8 cellular contexts compared by ENCODE assay signal in the genomic region with DNA sequence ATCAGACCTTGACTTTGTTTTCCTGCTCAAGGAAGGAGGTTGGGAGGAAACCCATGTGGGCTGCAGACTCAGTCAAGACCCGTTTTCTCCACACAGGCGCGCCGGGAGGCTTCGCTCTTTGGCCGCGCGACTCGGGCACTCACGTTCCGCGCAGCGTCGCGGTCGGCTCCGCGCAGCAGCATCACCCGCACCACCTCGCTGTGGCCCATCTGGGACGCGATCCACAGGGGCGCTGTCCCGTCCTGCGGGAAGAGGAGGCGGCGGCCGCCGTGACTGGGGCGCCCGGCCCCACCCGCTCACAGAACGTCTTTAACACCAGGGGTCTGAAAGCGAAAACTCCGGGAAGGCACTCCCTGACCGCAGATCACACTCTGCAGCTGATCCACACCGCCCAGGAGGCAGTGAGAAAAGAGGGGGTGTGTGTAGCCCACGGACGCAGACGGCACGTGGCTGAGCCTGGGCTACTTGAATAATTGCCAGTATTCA. TPM values are rescaled to one million over a fixed set of nuclear protein-coding genes. Genes with fewer than 3 reads are reported as not detected.
DNase-seq lines count a peak whose midpoint lies in the region; TF ChIP-seq lines count a peak whose summit lies in the region.

No MANE protein-coding gene starts in this region.

- H2BK15ac ChIP-seq in mesendoderm (replicated peaks; ENCODE audit: low read depth) = no peak overlapping the region

- H3K4me2 ChIP-seq in mesendoderm (ENCODE audit: low read length) = peak overlapping the region; percentile 13

- no peak overlapping the region for H2BK5ac ChIP-seq in mesendoderm (ENCODE audit: low read length)

- H3K9me3 ChIP-seq in HUES6 (ENCODE audit: control insufficient read depth, insufficient read depth, low read depth, low read length) = no peaks in the 10 kb centered on the region
- H3K9me3 ChIP-seq in colonic mucosa = no peaks in the 10 kb centered on the region

- H2AK5ac ChIP-seq in mesendoderm (ENCODE audit: low read length) = no peak overlapping the region

- H3K4ac ChIP-seq in mesendoderm (ENCODE audit: low read depth, low read length) = no peak overlapping the region

- H2BK120ac ChIP-seq in mesendoderm (ENCODE audit: low read depth, low read length) = no peak overlapping the region

- H3K27ac ChIP-seq in HUES6 (ENCODE audit: low read depth, low read length) (no peak overlapping the region), colonic mucosa (no peak overlapping the region), mesendoderm (ENCODE audit: low read depth, low read length) (no peak overlapping the region), urinary bladder (ENCODE audit: low read depth) (no peak overlapping the region)

- no peak overlapping the region for H4K8ac ChIP-seq in mesendoderm (ENCODE audit: low read depth, low read length)

- no peaks in the 10 kb centered on the region for H3K79me1 ChIP-seq in mesendoderm (ENCODE audit: low read length)

- H3K4me1 ChIP-seq in HUES6 (ENCODE audit: control insufficient read depth, insufficient read depth, low read length) = peaks cover 4% of the 10 kb centered on the region
- H3K4me1 ChIP-seq in colonic mucosa = peaks cover 11% of the 10 kb centered on the region
- no peaks in the 10 kb centered on the region for H3K4me1 ChIP-seq in mesendoderm (ENCODE audit: control insufficient read depth, low read depth, low read length)
- no peaks in the 10 kb centered on the region for H3K4me1 ChIP-seq in urinary bladder (ENCODE audit: insufficient read depth)

- H3K79me2 ChIP-seq in mesendoderm (ENCODE audit: control insufficient read depth, insufficient read depth, low read length) = no peaks in the 10 kb centered on the region

- H3K36me3 ChIP-seq in HUES6 (ENCODE audit: control insufficient read depth, insufficient read depth, low read length) (no peaks in the 10 kb centered on the region), colonic mucosa (no peaks in the 10 kb centered on the region), mesendoderm (ENCODE audit: control insufficient read depth, insufficient read depth, low read length) (no peaks in the 10 kb centered on the region), urinary bladder (ENCODE audit: insufficient read depth) (no peaks in the 10 kb centered on the region)

- no CpG with 5 or more reads among the region's 41 CpGs for WGBS in mesendoderm (ENCODE audit: extremely low coverage, insufficient coverage, low lambda C conversion rate)
- WGBS in urinary bladder = 3% methylated on average over 41 of the region's 41 CpGs

- peak overlapping the region; percentile 1 for H3K9ac ChIP-seq in HUES6 (ENCODE audit: low read length)
- peak overlapping the region in 1 of 2 donors; percentile 41 for H3K9ac ChIP-seq in colonic mucosa (ENCODE audit: low read depth in 2 of 2, low read length in 2 of 2)
- peak overlapping the region; percentile 60 for H3K9ac ChIP-seq in mesendoderm (ENCODE audit: low read length)

- H3K56ac ChIP-seq in mesendoderm (ENCODE audit: low read length) = peak overlapping the region; percentile 36

- H3K27me3 ChIP-seq in HUES6 (ENCODE audit: control insufficient read depth, insufficient read depth, low read length) = peaks cover 45% of the 10 kb centered on the region
- peaks cover 11% of the 10 kb centered on the region for H3K27me3 ChIP-seq in colonic mucosa
- H3K27me3 ChIP-seq in mesendoderm (ENCODE audit: insufficient read depth, low read length, poor library complexity) = peaks cover 2% of the 10 kb centered on the region

- H3K23ac ChIP-seq in mesendoderm (ENCODE audit: low read length) = peak overlapping the region; percentile 45

- H4K5ac ChIP-seq in mesendoderm (ENCODE audit: low read length) = no peak overlapping the region

- no peak overlapping the region for H3K18ac ChIP-seq in mesendoderm (ENCODE audit: low read length)

- DNase-seq in NCI-H1417 (lab: John Stamatoyannopoulos, UW) (peak in 2 of 3 experiments; percentile 54 to 67), NCI-H1417 treated with DMSO at 0.1 percent for 48 hours (lab: John Stamatoyannopoulos, UW) (no peak), colonic mucosa (no peak), mesendoderm (peak; percentile 58), SKM-1 (lab: John Stamatoyannopoulos, UW; ENCODE audit: unreplicated experiment) (no peak), posterior vena cava (ENCODE audit: low spot score) (no peak)

- intact Hi-C loops in colonic mucosa (cut with DNase I) = no loop called here
- intact Hi-C loops in posterior vena cava (cut with DNase I) = no loop called here

- no peak for TF ChIP-seq CTCF in colonic mucosa (IDR thresholded peaks at IDR 0.05)

- H3K4me3 ChIP-seq in HUES6 (ENCODE audit: low read depth, low read length) (peak overlapping the region; percentile 62), colonic mucosa (peak overlapping the region; percentile 31), mesendoderm (ENCODE audit: low read length) (peak overlapping the region; percentile 1), urinary bladder (ENCODE audit: low read depth, low read length) (peak overlapping the region; percentile 17)

RNA-seq across cellular contexts. Expression of gene NPC1, which starts 33.1 kb away (rescaled TPM):
- 10 to 100 TPM; 29.9 to 32.3 TPM for total RNA-seq in colonic mucosa
- polyA plus RNA-seq in mesendoderm (2013, experiment 1 of 2) = 30.5 TPM
- 29.1 TPM for polyA plus RNA-seq in mesendoderm (2013, experiment 2 of 2)
- total RNA-seq in urinary bladder = 30.5 TPM
- polyA plus RNA-seq in urinary bladder = 29.8 TPM
- total RNA-seq in posterior vena cava = 10 to 100 TPM; 36.2 to 72.1 TPM

RNA-seq across cellular contexts. Expression of gene ANKRD29, which starts 43.3 kb away (rescaled TPM):
- total RNA-seq in colonic mucosa (1 to 10 TPM; 1.0 to 1.1 TPM), urinary bladder (11.7 TPM), posterior vena cava (10 to 100 TPM; 16.7 to 24.2 TPM)
- polyA plus RNA-seq in mesendoderm (2013, experiment 1 of 2) = 1.3 TPM
- 1.5 TPM for polyA plus RNA-seq in mesendoderm (2013, experiment 2 of 2)
- polyA plus RNA-seq in urinary bladder = 13.6 TPM

Comparison
In these comparisons a context has a peak if more than half of its experiments do, and no peak if none do; other contexts are left out.
1. DNase-seq: peak in NCI-H1417 (2 of 3) and mesendoderm (single experiment); none in NCI-H1417 treated with DMSO at 0.1 percent for 48 hours (single experiment), colonic mucosa (single experiment), SKM-1 (single experiment) and posterior vena cava (single experiment).
2. H3K4me3 ChIP-seq: peak in every context shown above with its lines; median percentile 62 in HUES6; 31 in colonic mucosa; 17 in urinary bladder; 1 in mesendoderm.